ENCODE assay signal across 12 cellular contexts in the genomic region with DNA sequence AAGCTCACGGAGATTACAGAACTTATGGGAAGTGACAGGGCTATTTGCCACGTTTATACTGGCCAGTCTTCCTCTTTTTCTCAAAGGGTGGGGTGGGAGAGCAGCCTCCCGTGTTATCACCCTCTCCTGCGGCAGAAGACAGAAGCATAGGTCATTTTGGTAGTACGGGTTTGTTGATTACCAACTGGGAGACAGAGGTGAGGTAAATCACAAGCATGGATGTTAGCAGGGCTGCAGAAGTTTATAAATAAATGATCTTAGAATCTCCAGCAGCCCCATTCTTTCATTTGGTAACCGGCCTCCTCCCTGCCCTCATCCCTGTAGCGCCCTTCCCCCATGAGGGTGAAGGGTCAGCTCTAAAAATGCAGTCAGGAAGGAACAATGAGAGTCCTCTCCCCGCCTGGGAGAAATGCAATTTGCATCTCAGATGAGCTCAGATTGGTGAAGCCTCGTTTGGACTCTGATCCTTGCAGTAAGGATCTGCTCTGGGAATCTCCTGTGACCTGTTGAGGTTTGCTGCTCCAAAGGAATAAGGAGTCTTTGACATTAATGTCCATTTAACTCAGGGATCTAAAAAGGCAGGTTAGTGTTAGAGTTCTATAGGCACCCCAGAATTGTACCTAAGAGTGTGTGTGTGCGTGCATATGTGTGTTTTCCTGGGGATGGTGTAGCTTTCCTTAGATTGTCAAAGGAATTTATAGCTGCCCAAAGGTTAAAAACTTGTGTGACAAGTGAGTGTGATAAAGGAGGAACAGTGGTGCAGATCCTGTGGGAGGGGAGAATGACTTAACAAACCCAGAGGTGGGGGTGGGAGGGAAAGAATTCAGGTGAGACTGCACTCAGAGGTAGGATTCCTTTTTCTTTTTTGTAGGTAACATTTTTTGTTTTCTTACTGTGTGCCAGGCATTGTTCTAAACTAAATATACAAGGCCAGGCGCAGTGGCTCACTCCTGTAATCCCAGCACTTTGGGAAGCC. TPM values are rescaled to one million over a fixed set of nuclear protein-coding genes. Genes with fewer than 3 reads are reported as not detected.
DNase-seq lines count a peak whose midpoint lies in the region; ATAC-seq and TF ChIP-seq lines count a peak whose summit lies in the region.
"Had no signal": no experiment of that assay in that cellular context is flagged by ENCODE, and none has a peak within 500 bp of the region (broad histone marks: within the 10 kb centered on the region; RNA-seq: fewer than 3 reads in every experiment).

No MANE protein-coding gene starts in this region.

- no peaks in the 10 kb centered on the region for H3K9me3 Mint-ChIP-seq in activated T-helper 2 cell treated with anti-CD3 and anti-CD28 coated beads, Interferon-gamma antibody, Interleukin-2, Interleukin-4, amounts not matched to agents 10 μg/mL and 5 μg/mL and 100 μg/mL, durations not matched to agents 14 hours and 24 hours and 36 hours
- no peaks in the 10 kb centered on the region for H3K9me3 Mint-ChIP-seq in CD8-positive, alpha-beta T cell
- H3K9me3 Mint-ChIP-seq: activated CD4-positive, alpha-beta T cell treated with anti-CD3 and anti-CD28 coated beads, Interleukin-2, amount 10 ng/mL, durations not matched to agents 7 days and 5 days had no signal

- H3K4me1 Mint-ChIP-seq in activated T-helper 2 cell treated with anti-CD3 and anti-CD28 coated beads, Interferon-gamma antibody, Interleukin-2, Interleukin-4, amounts not matched to agents 10 μg/mL and 5 μg/mL and 100 μg/mL, durations not matched to agents 14 hours and 24 hours and 36 hours (ENCODE audit: low read depth) = no peaks in the 10 kb centered on the region
- no peaks in the 10 kb centered on the region for H3K4me1 Mint-ChIP-seq in CD8-positive, alpha-beta T cell (ENCODE audit: low read depth)
- H3K4me1 Mint-ChIP-seq: activated CD4-positive, alpha-beta T cell treated with anti-CD3 and anti-CD28 coated beads, Interleukin-2, amount 10 ng/mL, durations not matched to agents 7 days and 5 days had no signal

- H3K36me3 ChIP-seq in HUES64 (ENCODE audit: insufficient read depth, low read length) (no peaks in the 10 kb centered on the region), adipocyte (ENCODE audit: control insufficient read depth, insufficient read depth, low read length, severe bottlenecking) (no peaks in the 10 kb centered on the region), iPS-18a (ENCODE audit: control insufficient read depth, low read depth, low read length) (no peaks in the 10 kb centered on the region)
- H3K36me3 ChIP-seq in CD8-positive, alpha-beta T cell (ENCODE audit: insufficient read depth, low read length) = no peaks in the 10 kb centered on the region

- CTCF ChIA-PET in CD8-positive, alpha-beta T cell (lab: Charles Lee) = interaction anchor here (0.9 kb wide), 1 partner anchor 9 kb away, joined by 3 read pairs; no protein-coding TSS in a partner anchor

- H3K27me3 Mint-ChIP-seq in activated T-helper 2 cell treated with anti-CD3 and anti-CD28 coated beads, Interferon-gamma antibody, Interleukin-2, Interleukin-4, amounts not matched to agents 10 μg/mL and 5 μg/mL and 100 μg/mL, durations not matched to agents 14 hours and 24 hours and 36 hours (ENCODE audit: low read depth) = peaks cover 3% of the 10 kb centered on the region
- H3K27me3 Mint-ChIP-seq in CD8-positive, alpha-beta T cell (ENCODE audit: low read depth) = peaks cover 2% of the 10 kb centered on the region

- TF ChIP-seq CTCF in CD8-positive, alpha-beta T cell (IDR thresholded peaks at IDR 0.05) = no peak

- no peaks in the 10 kb centered on the region for H3K36me3 Mint-ChIP-seq in activated T-helper 2 cell treated with anti-CD3 and anti-CD28 coated beads, Interferon-gamma antibody, Interleukin-2, Interleukin-4, amounts not matched to agents 10 μg/mL and 5 μg/mL and 100 μg/mL, durations not matched to agents 14 hours and 24 hours and 36 hours (ENCODE audit: low read depth)
- H3K36me3 Mint-ChIP-seq in CD8-positive, alpha-beta T cell = no peaks in the 10 kb centered on the region

- POLR2A ChIA-PET in CD8-positive, alpha-beta T cell (lab: Charles Lee) = no interaction called here

- no peak overlapping the region for H3K4me3 Mint-ChIP-seq in activated T-helper 2 cell treated with anti-CD3 and anti-CD28 coated beads, Interferon-gamma antibody, Interleukin-2, Interleukin-4, amounts not matched to agents 10 μg/mL and 5 μg/mL and 100 μg/mL, durations not matched to agents 14 hours and 24 hours and 36 hours (ENCODE audit: low read depth)
- no peak overlapping the region for H3K4me3 Mint-ChIP-seq in CD8-positive, alpha-beta T cell
- H3K4me3 Mint-ChIP-seq: activated CD4-positive, alpha-beta T cell treated with anti-CD3 and anti-CD28 coated beads, Interleukin-2, amount 10 ng/mL, durations not matched to agents 7 days and 5 days had no signal

- H3K9ac ChIP-seq in HUES64 (ENCODE audit: low read depth, low read length) = peak overlapping the region; percentile 84
- peak overlapping the region; percentile 62 for H3K9ac ChIP-seq in adipocyte (ENCODE audit: low read length)
- H3K9ac ChIP-seq in iPS-18a (ENCODE audit: low read length) = peak overlapping the region; percentile 62

- ATAC-seq in sciatic nerve (peak; percentile 42), HG02973 (IDR thresholded peaks at IDR 0.05; ENCODE audit: unreplicated experiment) (no peak)
- ATAC-seq in CD8-positive, alpha-beta T cell = no peak

- H3K27ac ChIP-seq in HUES64 (ENCODE audit: low read depth, low read length) = peak overlapping the region; percentile 95
- peak overlapping the region; percentile 83 for H3K27ac ChIP-seq in iPS-18a (ENCODE audit: low read length)
- H3K27ac ChIP-seq in CD8-positive, alpha-beta T cell (ENCODE audit: low read depth, low read length) = no peak overlapping the region
- H3K27ac ChIP-seq: dorsolateral prefrontal cortex had no signal

- WGBS in HUES64 = 4% methylated on average over 11 of the region's 11 CpGs

- no peaks in the 10 kb centered on the region for H3K9me3 ChIP-seq in HUES64 (ENCODE audit: insufficient read depth, low read depth, low read length)
- H3K9me3 ChIP-seq in adipocyte (ENCODE audit: control insufficient read depth, low read length) = no peaks in the 10 kb centered on the region
- no peaks in the 10 kb centered on the region for H3K9me3 ChIP-seq in iPS-18a (ENCODE audit: control insufficient read depth, low read depth, low read length)
- H3K9me3 ChIP-seq in CD8-positive, alpha-beta T cell (ENCODE audit: low read length) = no peaks in the 10 kb centered on the region

- DNase-seq in adipocyte (ENCODE audit: low read depth) (no peak), sciatic nerve (ENCODE audit: low spot score) (no peak), NCI-H226 (no peak)
- DNase-seq in activated T-helper 2 cell treated with anti-CD3 and anti-CD28 coated beads, Interferon-gamma antibody, Interleukin-2, Interleukin-4, amounts not matched to agents 10 μg/mL and 5 μg/mL and 100 μg/mL, durations not matched to agents 14 hours and 24 hours and 36 hours (ENCODE audit: low spot score) = no peak
- DNase-seq in CD8-positive, alpha-beta T cell = no peak
- DNase-seq: activated CD4-positive, alpha-beta T cell treated with anti-CD3 and anti-CD28 coated beads, Interleukin-2, amount 10 ng/mL, durations not matched to agents 7 days and 5 days; dorsolateral prefrontal cortex; NCI-H1105; stimulated activated CD4-positive, alpha-beta T cell treated with anti-CD3 and anti-CD28 coated beads, Interleukin-15, amount 100 ng/mL, for 24 hours had no signal

- intact Hi-C loops in sciatic nerve (cut with DNase I) = no loop called here
- intact Hi-C loops in activated T-helper 2 cell treated with anti-CD3 and anti-CD28 coated beads, Interferon-gamma antibody, Interleukin-2, Interleukin-4, amounts not matched to agents 10 μg/mL and 5 μg/mL and 100 μg/mL, durations not matched to agents 14 hours and 24 hours and 36 hours (cut with micrococcal nuclease) = no loop called here
- intact Hi-C loops in CD8-positive, alpha-beta T cell (cut with DNase I, micrococcal nuclease) = no loop called here

- no peak overlapping the region for H3K27ac Mint-ChIP-seq in activated T-helper 2 cell treated with anti-CD3 and anti-CD28 coated beads, Interferon-gamma antibody, Interleukin-2, Interleukin-4, amounts not matched to agents 10 μg/mL and 5 μg/mL and 100 μg/mL, durations not matched to agents 14 hours and 24 hours and 36 hours
- H3K27ac Mint-ChIP-seq in CD8-positive, alpha-beta T cell = no peak overlapping the region
- H3K27ac Mint-ChIP-seq: activated CD4-positive, alpha-beta T cell treated with anti-CD3 and anti-CD28 coated beads, Interleukin-2, amount 10 ng/mL, durations not matched to agents 7 days and 5 days had no signal

- H3K27me3 ChIP-seq in HUES64 (ENCODE audit: insufficient read depth, low read length) (no peaks in the 10 kb centered on the region), adipocyte (replicated peaks; ENCODE audit: control insufficient read depth, insufficient read depth, low read length) (no peaks in the 10 kb centered on the region), iPS-18a (ENCODE audit: control insufficient read depth, insufficient read depth, low read length) (no peaks in the 10 kb centered on the region)
- H3K27me3 ChIP-seq in CD8-positive, alpha-beta T cell (ENCODE audit: insufficient read depth, low read length) = no peaks in the 10 kb centered on the region
- H3K27me3 ChIP-seq: dorsolateral prefrontal cortex had no signal

- H3K4me3 ChIP-seq in HUES64 (ENCODE audit: low read length) = peak overlapping the region; percentile 53
- peak overlapping the region; percentile 70 for H3K4me3 ChIP-seq in adipocyte (ENCODE audit: low read length)
- H3K4me3 ChIP-seq in iPS-18a (ENCODE audit: low read length) = peak overlapping the region; percentile 43
- H3K4me3 ChIP-seq in CD8-positive, alpha-beta T cell (ENCODE audit: low read depth, low read length) = no peak overlapping the region

- peaks cover 30% of the 10 kb centered on the region for H3K4me1 ChIP-seq in HUES64 (ENCODE audit: insufficient read depth, low read length)
- peaks cover 12% of the 10 kb centered on the region for H3K4me1 ChIP-seq in adipocyte (ENCODE audit: control insufficient read depth, insufficient read depth, low read length)
- H3K4me1 ChIP-seq in iPS-18a (ENCODE audit: control insufficient read depth, low read depth, low read length) = peaks cover 31% of the 10 kb centered on the region
- H3K4me1 ChIP-seq in CD8-positive, alpha-beta T cell (ENCODE audit: insufficient read depth, low read length) = no peaks in the 10 kb centered on the region

RNA-seq across cellular contexts. Expression of a gene that starts 45.0 kb away (rescaled TPM):
- 229 TPM for polyA plus RNA-seq in HUES64 (2013, experiment 1 of 2)
- polyA plus RNA-seq in HUES64 (2013, experiment 2 of 2) = 222 TPM
- total RNA-seq in sciatic nerve = 12.4 TPM
- total RNA-seq in activated T-helper 2 cell treated with anti-CD3 and anti-CD28 coated beads, Interferon-gamma antibody, Interleukin-2, Interleukin-4, amounts not matched to agents 10 μg/mL and 5 μg/mL and 100 μg/mL, durations not matched to agents 14 hours and 24 hours and 36 hours = 223 and 231 TPM in 2 replicates
- total RNA-seq in CD8-positive, alpha-beta T cell = 100 to 1,000 TPM in 1 of 2 experiments, 10 to 100 TPM in 1; 93.7 to 108 TPM
